In the genomic region with DNA sequence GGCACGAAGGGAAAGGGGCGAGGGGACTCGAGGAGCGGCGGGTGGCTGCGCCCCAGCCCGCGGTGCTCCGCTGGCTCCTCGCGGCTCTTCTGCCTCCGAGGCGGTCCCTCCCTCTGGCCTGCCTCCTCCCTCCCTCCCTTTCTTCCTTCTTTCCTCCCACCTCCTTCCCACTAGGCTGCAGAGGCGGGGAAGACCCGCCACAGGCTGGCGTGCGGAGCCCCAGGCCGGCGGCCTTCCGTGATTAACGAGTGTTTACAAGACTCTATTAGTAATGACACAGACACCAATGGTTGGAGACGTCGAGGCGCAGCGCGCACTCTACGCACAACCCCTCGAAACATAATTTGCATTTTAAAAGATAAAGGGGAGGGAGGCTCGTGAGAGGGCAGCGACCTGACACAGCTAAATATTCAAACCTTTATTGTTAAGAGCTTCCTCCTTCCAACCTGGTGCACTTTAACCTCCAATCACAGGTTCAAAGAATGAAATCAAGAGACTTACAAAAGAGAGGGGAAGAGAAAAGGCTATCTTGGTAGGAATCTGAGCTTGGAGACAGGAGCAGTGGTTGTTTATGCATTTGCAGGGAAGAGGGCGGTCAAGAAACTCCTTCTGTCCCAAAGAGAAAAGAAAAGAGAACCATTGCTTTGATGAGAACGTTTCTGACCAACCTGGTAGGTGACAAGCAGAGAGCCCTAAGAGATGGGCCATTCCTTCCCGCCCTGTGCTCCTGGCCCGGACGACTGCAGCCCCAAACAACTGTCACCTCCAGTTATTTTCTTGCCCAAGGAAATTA, we compare ENCODE assay signal across 9 cellular contexts. TPM values are rescaled to one million over a fixed set of nuclear protein-coding genes. Genes with fewer than 3 reads are reported as not detected.
DNase-seq lines count a peak whose midpoint lies in the region; TF ChIP-seq lines count a peak whose summit lies in the region.
"Had no signal": no experiment of that assay in that cellular context is flagged by ENCODE, and none has a peak within 500 bp of the region (broad histone marks: within the 10 kb centered on the region; RNA-seq: fewer than 3 reads in every experiment).

A gene with protein sequence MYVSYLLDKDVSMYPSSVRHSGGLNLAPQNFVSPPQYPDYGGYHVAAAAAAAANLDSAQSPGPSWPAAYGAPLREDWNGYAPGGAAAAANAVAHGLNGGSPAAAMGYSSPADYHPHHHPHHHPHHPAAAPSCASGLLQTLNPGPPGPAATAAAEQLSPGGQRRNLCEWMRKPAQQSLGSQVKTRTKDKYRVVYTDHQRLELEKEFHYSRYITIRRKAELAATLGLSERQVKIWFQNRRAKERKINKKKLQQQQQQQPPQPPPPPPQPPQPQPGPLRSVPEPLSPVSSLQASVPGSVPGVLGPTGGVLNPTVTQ (minus strand): TSS at position 243 of the 793 bp plus-strand sequence. CDS start 309 bp downstream, outside the sequence.

- H4K20me1 ChIP-seq in MM.1S (ENCODE audit: insufficient read depth, low read length): no peaks in the 10 kb centered on the region

- no peak for DNase-seq in activated naive CD4-positive, alpha-beta T cell treated with anti-CD3 and anti-CD28 coated beads, Interleukin-2, amount 50 U/mL, for 16 hours
- peak; percentile 26 for DNase-seq in SK-MEL-5 (ENCODE audit: low read depth, low spot score)
- DNase-seq in islet precursor cell: peak; percentile 88
- DNase-seq in MM.1S: no peak
- DNase-seq in inferior parietal cortex (ENCODE audit: extremely low spot score): no peak
- DNase-seq in NCI-H2107 treated with DMSO at 0.1 percent for 48 hours (lab: John Stamatoyannopoulos, UW; ENCODE audit: unreplicated experiment): no peak
- DNase-seq: NCI-H1092 had no signal

- H3K9me3 Mint-ChIP-seq in activated naive CD4-positive, alpha-beta T cell treated with anti-CD3 and anti-CD28 coated beads, Interleukin-2, amount 50 U/mL, for 24 hours: no peaks in the 10 kb centered on the region

- no peak within 1 kb of the TSS for H2AFZ ChIP-seq in MM.1S (ENCODE audit: low read length)

- H3K4me1 Mint-ChIP-seq in activated naive CD4-positive, alpha-beta T cell treated with anti-CD3 and anti-CD28 coated beads, Interleukin-2, amount 50 U/mL, for 24 hours: peaks cover 15% of the 10 kb centered on the region

- H3K79me2 ChIP-seq in MM.1S (ENCODE audit: low read length): no peaks in the 10 kb centered on the region

- in situ Hi-C loops in SK-MEL-5 (cut with HindIII; ENCODE audit: low pct_unique_long_range_greater_than_20kb, low sequenced_read_pairs): loop anchor here (25.0 kb wide), 1 partner anchor 107 kb away; no protein-coding TSS in a partner anchor

- peaks cover 18% of the 10 kb centered on the region for H3K27me3 ChIP-seq in MM.1S (replicated peaks; ENCODE audit: insufficient read depth, low read length)

- H3K36me3 ChIP-seq in urinary bladder (ENCODE audit: insufficient read depth) (no peaks in the 10 kb centered on the region), MM.1S (replicated peaks; ENCODE audit: insufficient read depth, low read length) (no peaks in the 10 kb centered on the region)

- H3K27me3 Mint-ChIP-seq in activated naive CD4-positive, alpha-beta T cell treated with anti-CD3 and anti-CD28 coated beads, Interleukin-2, amount 50 U/mL, for 24 hours: peaks cover 64% of the 10 kb centered on the region

- H3K9me3 ChIP-seq in MM.1S (replicated peaks; ENCODE audit: insufficient read depth, low read length): no peaks in the 10 kb centered on the region

- no peak within 1 kb of the TSS for H3K9ac ChIP-seq in MM.1S (ENCODE audit: low read length)

- H3K9me2 ChIP-seq in MM.1S (replicated peaks; ENCODE audit: insufficient read depth, low read length): no peaks in the 10 kb centered on the region

- no peak for TF ChIP-seq CTCF in MM.1S (IDR thresholded peaks at IDR 0.05; ENCODE audit: low read length)

- H3K4me1 ChIP-seq in urinary bladder (ENCODE audit: insufficient read depth) (peaks cover 3% of the 10 kb centered on the region), MM.1S (ENCODE audit: low read length) (no peaks in the 10 kb centered on the region)

- no peak within 1 kb of the TSS for H3K4me2 ChIP-seq in MM.1S (ENCODE audit: low read depth, low read length)

- H3K4me3 ChIP-seq in urinary bladder (ENCODE audit: low read depth, low read length) (peak within 1 kb of the TSS; percentile 4), MM.1S (ENCODE audit: low read length) (no peak within 1 kb of the TSS)

- H3K27ac ChIP-seq in urinary bladder (ENCODE audit: low read depth) (no peak within 1 kb of the TSS), MM.1S (ENCODE audit: low read length) (no peak within 1 kb of the TSS)

- peak within 1 kb of the TSS; percentile 57 for H3K4me3 Mint-ChIP-seq in activated naive CD4-positive, alpha-beta T cell treated with anti-CD3 and anti-CD28 coated beads, Interleukin-2, amount 50 U/mL, for 24 hours

- no peaks in the 10 kb centered on the region for H3K36me3 Mint-ChIP-seq in activated naive CD4-positive, alpha-beta T cell treated with anti-CD3 and anti-CD28 coated beads, Interleukin-2, amount 50 U/mL, for 24 hours

- no peak within 1 kb of the TSS for H3K27ac Mint-ChIP-seq in activated naive CD4-positive, alpha-beta T cell treated with anti-CD3 and anti-CD28 coated beads, Interleukin-2, amount 50 U/mL, for 24 hours

- 3% methylated on average over 35 of the region's 35 CpGs for WGBS in urinary bladder

- H3F3A ChIP-seq in MM.1S (ENCODE audit: insufficient read depth, low read length): no peaks in the 10 kb centered on the region

RNA-seq across cellular contexts. Expression of the gene that starts here (rescaled TPM):
- 2.5 and 4.4 TPM in 2 replicates for total RNA-seq in SK-MEL-5 (2014; rRNA removed; shearing (Covaris generic))
- 5.1 and 6.3 TPM in 2 replicates for polyA plus RNA-seq in SK-MEL-5 (2015; cell fraction: cytosol; rRNA removed)
- polyA plus RNA-seq in SK-MEL-5 (2015; cell fraction: nucleus; rRNA removed): 0.30 and 0.70 TPM in 2 replicates
- not detected for total RNA-seq in urinary bladder
- polyA plus RNA-seq in urinary bladder: not detected

Comparison
In these comparisons a context has a peak if more than half of its experiments do, and no peak if none do; other contexts are left out.
1. DNase-seq: peak in SK-MEL-5 (single experiment) and islet precursor cell (single experiment); none in activated naive CD4-positive, alpha-beta T cell treated with anti-CD3 and anti-CD28 coated beads, Interleukin-2, amount 50 U/mL, for 16 hours (single experiment), MM.1S (single experiment), inferior parietal cortex (single experiment) and NCI-H2107 treated with DMSO at 0.1 percent for 48 hours (single experiment).